Comparison of ENCODE assay signal across 22 cellular contexts in the genomic region with DNA sequence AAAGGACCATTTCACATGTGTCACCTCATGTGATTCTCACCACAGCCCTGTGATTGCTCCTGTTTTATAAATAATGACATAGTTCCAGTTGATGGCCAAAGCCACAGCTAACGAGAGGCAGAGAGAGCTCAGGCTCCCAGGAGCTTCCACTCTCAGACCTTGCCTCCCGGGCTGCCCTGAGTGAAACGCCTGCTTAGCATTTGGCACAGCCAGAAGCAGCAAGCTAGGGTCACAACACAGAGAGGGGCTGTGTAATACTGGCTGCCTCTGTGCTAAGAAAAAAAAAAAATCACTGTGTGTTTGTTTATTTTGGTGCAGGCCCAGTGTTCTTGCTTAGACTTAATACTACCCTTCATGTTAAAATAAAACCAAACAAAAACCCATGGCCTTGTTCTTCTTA. TPM values are rescaled to one million over a fixed set of nuclear protein-coding genes. Genes with fewer than 3 reads are reported as not detected.
DNase-seq lines count a peak whose midpoint lies in the region; ATAC-seq and TF ChIP-seq lines count a peak whose summit lies in the region.
"Had no signal": no experiment of that assay in that cellular context is flagged by ENCODE, and none has a peak within 500 bp of the region (broad histone marks: within the 10 kb centered on the region; RNA-seq: fewer than 3 reads in every experiment).

No MANE protein-coding gene starts in this region.

- peak overlapping the region; percentile 18 for H3K27ac ChIP-seq in CD4-positive, alpha-beta T cell (ENCODE audit: low read depth, low read length)
- no peak overlapping the region for H3K27ac ChIP-seq in osteoblast (ENCODE audit: low read depth, low read length)
- H3K27ac ChIP-seq: SK-N-MC had no signal

- H3K27ac Mint-ChIP-seq in activated CD8-positive, alpha-beta memory T cell treated with anti-CD3 and anti-CD28 coated beads, Interleukin-2, amount 10 ng/mL, durations not matched to agents 7 days and 5 days = peak overlapping the region; percentile 72
- peak overlapping the region; percentile 80 for H3K27ac Mint-ChIP-seq in CD4-positive, alpha-beta T cell
- peak overlapping the region; percentile 29 for H3K27ac Mint-ChIP-seq in activated T-helper 17 cell treated with anti-CD3 and anti-CD28 coated beads, Interleukin-2, amount 50 U/mL, for 72 hours
- H3K27ac Mint-ChIP-seq: GM23338, mesothelial cell of epicardium had no signal

- no peaks in the 10 kb centered on the region for H3K79me2 ChIP-seq in osteoblast (ENCODE audit: insufficient read depth, low read length)

- H3K27me3 Mint-ChIP-seq in activated CD8-positive, alpha-beta memory T cell treated with anti-CD3 and anti-CD28 coated beads, Interleukin-2, amount 10 ng/mL, durations not matched to agents 7 days and 5 days = peaks cover 8% of the 10 kb centered on the region
- H3K27me3 Mint-ChIP-seq in CD4-positive, alpha-beta T cell = no peaks in the 10 kb centered on the region
- H3K27me3 Mint-ChIP-seq in activated T-helper 17 cell treated with anti-CD3 and anti-CD28 coated beads, Interleukin-2, amount 50 U/mL, for 72 hours = peaks cover 3% of the 10 kb centered on the region

- no peak overlapping the region for H3K4me3 Mint-ChIP-seq in activated CD8-positive, alpha-beta memory T cell treated with anti-CD3 and anti-CD28 coated beads, Interleukin-2, amount 10 ng/mL, durations not matched to agents 7 days and 5 days
- H3K4me3 Mint-ChIP-seq in CD4-positive, alpha-beta T cell = peak overlapping the region; percentile 67
- peak overlapping the region; percentile 59 for H3K4me3 Mint-ChIP-seq in activated T-helper 17 cell treated with anti-CD3 and anti-CD28 coated beads, Interleukin-2, amount 50 U/mL, for 72 hours
- H3K4me3 Mint-ChIP-seq: GM23338, mesothelial cell of epicardium, neural crest cell had no signal

- H2AFZ ChIP-seq in osteoblast (ENCODE audit: low read length) = no peak overlapping the region
- H2AFZ ChIP-seq: GM23338 had no signal

- H3K4me1 ChIP-seq in osteoblast (ENCODE audit: insufficient read depth, low read length) = no peaks in the 10 kb centered on the region

- H3K27me3 ChIP-seq in CD4-positive, alpha-beta T cell (ENCODE audit: control insufficient read depth, insufficient read depth, low read length) = no peaks in the 10 kb centered on the region
- peaks cover 17% of the 10 kb centered on the region for H3K27me3 ChIP-seq in osteoblast (ENCODE audit: insufficient read depth, low read length)

- no peak overlapping the region for H3K4me2 ChIP-seq in osteoblast (ENCODE audit: insufficient read depth, low read length)
- H3K4me2 ChIP-seq: GM23338 had no signal

- H3K4me1 Mint-ChIP-seq in activated CD8-positive, alpha-beta memory T cell treated with anti-CD3 and anti-CD28 coated beads, Interleukin-2, amount 10 ng/mL, durations not matched to agents 7 days and 5 days = peaks cover 39% of the 10 kb centered on the region
- peaks cover 83% of the 10 kb centered on the region for H3K4me1 Mint-ChIP-seq in CD4-positive, alpha-beta T cell (ENCODE audit: low read depth)
- H3K4me1 Mint-ChIP-seq in activated T-helper 17 cell treated with anti-CD3 and anti-CD28 coated beads, Interleukin-2, amount 50 U/mL, for 72 hours = peaks cover 56% of the 10 kb centered on the region
- H3K4me1 Mint-ChIP-seq: mesothelial cell of epicardium had no signal

- intact Hi-C loops in CD4-positive, alpha-beta T cell (cut with DNase I, micrococcal nuclease) = loop anchor here (5.0 kb wide), 1 partner anchor 42 kb away; the partner anchor contains the start of gene HDHD5 (in 2 of the 2)

- no peaks in the 10 kb centered on the region for H3K9me3 ChIP-seq in CD4-positive, alpha-beta T cell (ENCODE audit: control insufficient read depth, low read length)
- no peaks in the 10 kb centered on the region for H3K9me3 ChIP-seq in osteoblast (ENCODE audit: low read depth, low read length)

- POLR2A ChIA-PET in CD4-positive, alpha-beta T cell (lab: Charles Lee) = interaction anchor here (0.7 to 3.8 kb wide), 6 partner anchors 8 to 40 kb away, joined by 3 to 42 read pairs (median 4); no protein-coding TSS in a partner anchor

- H3K36me3 ChIP-seq in osteoblast (ENCODE audit: insufficient read depth, low read length) = no peaks in the 10 kb centered on the region

- no peaks in the 10 kb centered on the region for H3K9me3 Mint-ChIP-seq in activated CD8-positive, alpha-beta memory T cell treated with anti-CD3 and anti-CD28 coated beads, Interleukin-2, amount 10 ng/mL, durations not matched to agents 7 days and 5 days (ENCODE audit: low read depth)
- no peaks in the 10 kb centered on the region for H3K9me3 Mint-ChIP-seq in CD4-positive, alpha-beta T cell
- no peaks in the 10 kb centered on the region for H3K9me3 Mint-ChIP-seq in activated T-helper 17 cell treated with anti-CD3 and anti-CD28 coated beads, Interleukin-2, amount 50 U/mL, for 72 hours
- H3K9me3 Mint-ChIP-seq: GM23338, mesothelial cell of epicardium, neural crest cell had no signal

- TF ChIP-seq CTCF in CD4-positive, alpha-beta T cell (IDR thresholded peaks at IDR 0.05) = no peak
- TF ChIP-seq CTCF in osteoblast (IDR thresholded peaks at IDR 0.05; ENCODE audit: extremely low read depth, low read depth, low read length) = no peak

- CTCF ChIA-PET in activated CD8-positive, alpha-beta memory T cell treated with anti-CD3 and anti-CD28 coated beads, Interleukin-2, amount 10 ng/mL, durations not matched to agents 7 days and 5 days (lab: Charles Lee) = interaction anchor here (4.2 kb wide), 1 partner anchor 9 kb away, joined by 14 read pairs; no protein-coding TSS in a partner anchor
- CTCF ChIA-PET in CD4-positive, alpha-beta T cell (lab: Charles Lee) = interaction anchor here (0.6 to 2.9 kb wide), 3 partner anchors 9 to 56 kb away, joined by 3 to 7 read pairs (median 5); no protein-coding TSS in a partner anchor

- H3K4me3 ChIP-seq in osteoblast (ENCODE audit: insufficient read depth, low read length) = no peak overlapping the region
- H3K4me3 ChIP-seq: GM23338, SK-N-MC had no signal

- DNase-seq in activated CD8-positive, alpha-beta memory T cell treated with anti-CD3 and anti-CD28 coated beads, Interleukin-2, amount 10 ng/mL, durations not matched to agents 7 days and 5 days = no peak
- no peak for DNase-seq in activated CD8-positive, alpha-beta memory T cell treated with anti-CD3 and anti-CD28 coated beads, Interleukin-2, amount 50 U/mL, for 4 hours
- no peak for DNase-seq in CD4-positive, alpha-beta T cell
- DNase-seq in osteoblast (ENCODE audit: insufficient read length, low spot score, missing footprints) (peak; percentile 30), activated gamma-delta T cell treated with Interleukin-2 at 50 U/mL for 16 hours (no peak)
- DNase-seq: ACHN; activated CD4-positive, alpha-beta T cell treated with anti-CD3 and anti-CD28 coated beads for 48 hours; activated T-cell treated with anti-CD3 and anti-CD28 coated beads, Interleukin-2, amount 50 U/mL, for 48 hours; anterior cingulate cortex; Calu3; NCI-H1105 treated with DMSO at 0.1 percent for 48 hours; NCI-H2107; NCI-H510A; stimulated activated CD4-positive, alpha-beta T cell treated with anti-CD3 and anti-CD28 coated beads, Interleukin-4, amount 100 ng/mL, for 4 hours had no signal

- no peak for ATAC-seq in activated CD8-positive, alpha-beta memory T cell treated with anti-CD3 and anti-CD28 coated beads, Interleukin-2, amount 10 ng/mL, durations not matched to agents 7 days and 5 days
- no peak for ATAC-seq in CD4-positive, alpha-beta T cell (ENCODE audit: poor library complexity)
- no peak for ATAC-seq in activated T-helper 17 cell treated with anti-CD3 and anti-CD28 coated beads, Interleukin-2, amount 50 U/mL, for 72 hours (replicated peaks)
- ATAC-seq in HG03354 (IDR thresholded peaks at IDR 0.05; ENCODE audit: poor library complexity, severe bottlenecking, unreplicated experiment) (no peak), GM19455 (IDR thresholded peaks at IDR 0.05; ENCODE audit: unreplicated experiment) (no peak)
- ATAC-seq: GM23338, left lobe of liver had no signal

- H4K20me1 ChIP-seq in osteoblast (ENCODE audit: insufficient read depth, low read length) = peaks cover 4% of the 10 kb centered on the region

- H3K36me3 Mint-ChIP-seq in activated CD8-positive, alpha-beta memory T cell treated with anti-CD3 and anti-CD28 coated beads, Interleukin-2, amount 10 ng/mL, durations not matched to agents 7 days and 5 days = no peaks in the 10 kb centered on the region
- peaks cover 18% of the 10 kb centered on the region for H3K36me3 Mint-ChIP-seq in CD4-positive, alpha-beta T cell (ENCODE audit: low read depth)
- H3K36me3 Mint-ChIP-seq in activated T-helper 17 cell treated with anti-CD3 and anti-CD28 coated beads, Interleukin-2, amount 50 U/mL, for 72 hours (ENCODE audit: low read depth) = peaks cover 14% of the 10 kb centered on the region
- H3K36me3 Mint-ChIP-seq: mesothelial cell of epicardium had no signal

RNA-seq across cellular contexts. Expression of gene TMEM121B, which starts 5.8 kb away (rescaled TPM):
- total RNA-seq in activated CD8-positive, alpha-beta memory T cell treated with anti-CD3 and anti-CD28 coated beads, Interleukin-2, amount 10 ng/mL, durations not matched to agents 7 days and 5 days = not detected
- under 1 TPM; 0.05 to 0.08 TPM for total RNA-seq in CD4-positive, alpha-beta T cell
- under 1 TPM in 1 of 2 donors, not detected in 1; 0.08 TPM for total RNA-seq in activated T-helper 17 cell treated with anti-CD3 and anti-CD28 coated beads, Interleukin-2, amount 50 U/mL, for 72 hours
- total RNA-seq in osteoblast = under 0.01 TPM in 1 of 2 replicates, not detected in the other

RNA-seq across cellular contexts. Expression of gene IL17RA, which starts 30.5 kb away (rescaled TPM):
- 10 to 100 TPM; 22.5 to 25.1 TPM for total RNA-seq in activated CD8-positive, alpha-beta memory T cell treated with anti-CD3 and anti-CD28 coated beads, Interleukin-2, amount 10 ng/mL, durations not matched to agents 7 days and 5 days
- total RNA-seq in CD4-positive, alpha-beta T cell = 10 to 100 TPM; 23.2 to 24.3 TPM
- total RNA-seq in activated T-helper 17 cell treated with anti-CD3 and anti-CD28 coated beads, Interleukin-2, amount 50 U/mL, for 72 hours = 10 to 100 TPM in 1 of 2 donors, 1 to 10 TPM in 1; 8.5 to 13.6 TPM
- total RNA-seq in osteoblast = 6.2 TPM in 2 replicates

RNA-seq across cellular contexts. Expression of gene HDHD5, which starts 43.8 kb away (rescaled TPM):
- 10 to 100 TPM; 23.8 to 31.6 TPM for total RNA-seq in activated CD8-positive, alpha-beta memory T cell treated with anti-CD3 and anti-CD28 coated beads, Interleukin-2, amount 10 ng/mL, durations not matched to agents 7 days and 5 days
- total RNA-seq in CD4-positive, alpha-beta T cell = 10 to 100 TPM; 11.0 to 11.6 TPM
- 10 to 100 TPM; 44.6 to 56.0 TPM for total RNA-seq in activated T-helper 17 cell treated with anti-CD3 and anti-CD28 coated beads, Interleukin-2, amount 50 U/mL, for 72 hours
- 25.6 and 31.8 TPM in 2 replicates for total RNA-seq in osteoblast

Comparison
In these comparisons a context has a peak if more than half of its experiments do, and no peak if none do; other contexts are left out.
1. H3K27ac Mint-ChIP-seq: peak in every context shown above with its lines; median percentile 80 in CD4-positive, alpha-beta T cell; 72 in activated CD8-positive, alpha-beta memory T cell treated with anti-CD3 and anti-CD28 coated beads, Interleukin-2, amount 10 ng/mL, durations not matched to agents 7 days and 5 days; 29 in activated T-helper 17 cell treated with anti-CD3 and anti-CD28 coated beads, Interleukin-2, amount 50 U/mL, for 72 hours.